In the genomic region with DNA sequence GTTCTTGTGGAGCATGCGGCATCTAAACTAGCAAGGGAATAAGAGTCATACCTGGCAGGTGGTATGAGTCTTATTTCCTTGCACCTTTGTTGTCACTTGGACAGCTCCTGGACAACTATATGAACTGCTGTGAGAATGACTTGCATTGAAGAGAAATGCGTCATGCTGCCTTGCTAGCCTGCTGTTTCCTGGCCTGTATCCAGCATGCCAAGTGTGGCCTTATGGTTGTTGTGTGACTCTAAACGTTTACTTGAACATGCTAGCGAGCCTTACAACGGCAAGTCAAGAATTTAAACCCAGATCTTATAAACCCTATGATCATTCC, we compare ENCODE assay signal across 1 cellular context.
TF ChIP-seq lines count a peak whose summit lies in the region.

No MANE protein-coding gene starts in this region.

TF ChIP-seq in K562, 482 proteins besides CTCF, POLR2A, EP300 and RAD21 (continued from another document):
- TF ChIP-seq, protein P1, sequence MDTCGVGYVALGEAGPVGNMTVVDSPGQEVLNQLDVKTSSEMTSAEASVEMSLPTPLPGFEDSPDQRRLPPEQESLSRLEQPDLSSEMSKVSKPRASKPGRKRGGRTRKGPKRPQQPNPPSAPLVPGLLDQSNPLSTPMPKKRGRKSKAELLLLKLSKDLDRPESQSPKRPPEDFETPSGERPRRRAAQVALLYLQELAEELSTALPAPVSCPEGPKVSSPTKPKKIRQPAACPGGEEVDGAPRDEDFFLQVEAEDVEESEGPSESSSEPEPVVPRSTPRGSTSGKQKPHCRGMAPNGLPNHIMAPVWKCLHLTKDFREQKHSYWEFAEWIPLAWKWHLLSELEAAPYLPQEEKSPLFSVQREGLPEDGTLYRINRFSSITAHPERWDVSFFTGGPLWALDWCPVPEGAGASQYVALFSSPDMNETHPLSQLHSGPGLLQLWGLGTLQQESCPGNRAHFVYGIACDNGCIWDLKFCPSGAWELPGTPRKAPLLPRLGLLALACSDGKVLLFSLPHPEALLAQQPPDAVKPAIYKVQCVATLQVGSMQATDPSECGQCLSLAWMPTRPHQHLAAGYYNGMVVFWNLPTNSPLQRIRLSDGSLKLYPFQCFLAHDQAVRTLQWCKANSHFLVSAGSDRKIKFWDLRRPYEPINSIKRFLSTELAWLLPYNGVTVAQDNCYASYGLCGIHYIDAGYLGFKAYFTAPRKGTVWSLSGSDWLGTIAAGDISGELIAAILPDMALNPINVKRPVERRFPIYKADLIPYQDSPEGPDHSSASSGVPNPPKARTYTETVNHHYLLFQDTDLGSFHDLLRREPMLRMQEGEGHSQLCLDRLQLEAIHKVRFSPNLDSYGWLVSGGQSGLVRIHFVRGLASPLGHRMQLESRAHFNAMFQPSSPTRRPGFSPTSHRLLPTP (IDR thresholded peaks at IDR 0.05; ENCODE audit: borderline replicate concordance, extremely low read depth, insufficient read length), result no peak
- TF ChIP-seq MIER1 (IDR thresholded peaks at IDR 0.05; ENCODE audit: low read depth) (peak; percentile 75; the same call in 1 of the 2 replicates), ZNF224 (CRISPR knock-in tag; IDR thresholded peaks at IDR 0.05) (no peak), MAFG (tag; conservative IDR thresholded peaks at IDR 0.05) (peak; percentile 80), PYGO2 (tag; IDR thresholded peaks at IDR 0.05) (no peak), ZEB2 (IDR thresholded peaks at IDR 0.05) (peak; percentile 82), HSF4 (CRISPR knock-in tag; IDR thresholded peaks at IDR 0.05; ENCODE audit: borderline replicate concordance) (no peak), HNRNPUL1 (IDR thresholded peaks at IDR 0.05; ENCODE audit: low read length) (no peak), FOSL1 (tag; conservative IDR thresholded peaks at IDR 0.05) (peak; percentile 69), NFIC (IDR thresholded peaks at IDR 0.05) (peak; percentile 96)
- TF ChIP-seq, protein P2, sequence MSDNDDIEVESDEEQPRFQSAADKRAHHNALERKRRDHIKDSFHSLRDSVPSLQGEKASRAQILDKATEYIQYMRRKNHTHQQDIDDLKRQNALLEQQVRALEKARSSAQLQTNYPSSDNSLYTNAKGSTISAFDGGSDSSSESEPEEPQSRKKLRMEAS (CRISPR knock-in tag; IDR thresholded peaks at IDR 0.05), result peak; percentile 56; the same call in 1 of the 2 replicates
TF ChIP-seq in K562: peak in this region for 48.
